Comparison of ENCODE assay signal across 8 cellular contexts in genomic region chr9:128947423-128948310, GRCh38. TPM values are rescaled to one million over a fixed set of nuclear protein-coding genes. Genes with fewer than 3 reads are reported as not detected.
A peak's percentile ranks its signal among the peaks of the same experiment; 100 is the strongest.
DNase-seq lines count a peak whose midpoint lies in the region; ATAC-seq, FAIRE-seq and TF ChIP-seq lines count a peak whose summit lies in the region.

Gene DOLK, minus strand, starts transcription at chr9:128947603. Its CDS starts 300 bp downstream, at chr9:128947303.
Gene NUP188, plus strand, starts transcription at chr9:128947699. Its CDS starts 21 bp downstream, at chr9:128947720.

- peak within 1 kb of the TSS; percentile 95 for H3K9ac ChIP-seq in HUES64 (ENCODE audit: low read depth, low read length)
- peak within 1 kb of the TSS; percentile 87 for H3K9ac ChIP-seq in OCI-LY3 (ENCODE audit: low read length)

- H3K79me2 ChIP-seq in OCI-LY3 (ENCODE audit: low read length) = peaks cover 14% of the 10 kb centered on the region

- H3K27ac ChIP-seq in HUES64 (ENCODE audit: low read depth, low read length) = peak within 1 kb of the TSS; percentile 83
- H3K27ac ChIP-seq in OCI-LY3 (ENCODE audit: low read length) = peak within 1 kb of the TSS; percentile 38

- H3K27me3 ChIP-seq in HUES64 (ENCODE audit: insufficient read depth, low read length) (no peaks in the 10 kb centered on the region), OCI-LY3 (ENCODE audit: low read depth, low read length) (no peaks in the 10 kb centered on the region), mononuclear cell (ENCODE audit: insufficient read depth, low read length) (no peaks in the 10 kb centered on the region)

- H3K4me2 ChIP-seq in OCI-LY3 (ENCODE audit: low read length) = peak within 1 kb of the TSS; percentile 85

- no peak for FAIRE-seq in D721Med (lab: Jason Lieb, UNC)

- peak; percentile 99 for DNase-seq in D721Med (ENCODE audit: insufficient read length, low spot score)
- DNase-seq in activated T-cell treated with anti-CD3 and anti-CD28 coated beads for 1 hour (ENCODE audit: low read depth) = peak; percentile 100
- peak; percentile 97 for DNase-seq in epidermal melanocyte (ENCODE audit: insufficient read length, low spot score)
- peak; percentile 99 for DNase-seq in stimulated activated CD8-positive, alpha-beta memory T cell treated with anti-CD3 and anti-CD28 coated beads, Interleukin-2, amount 100 ng/mL, for 48 hours (ENCODE audit: low read depth in 2 of 2)

- peak; percentile 65 for ATAC-seq in GM21447 (IDR thresholded peaks at IDR 0.05; ENCODE audit: unreplicated experiment)

- H3K9me3 ChIP-seq in HUES64 (ENCODE audit: insufficient read depth, low read depth, low read length) = no peaks in the 10 kb centered on the region
- no peaks in the 10 kb centered on the region for H3K9me3 ChIP-seq in OCI-LY3 (ENCODE audit: insufficient read depth, low read length)
- H3K9me3 ChIP-seq in mononuclear cell (ENCODE audit: low read depth, low read length) = no peaks in the 10 kb centered on the region

- peak within 1 kb of the TSS; percentile 16; the same call in 1 of the 2 replicates for H2AFZ ChIP-seq in OCI-LY3 (ENCODE audit: low read depth, low read length)

- H3K4me3 ChIP-seq in HUES64 (ENCODE audit: low read length) = peak within 1 kb of the TSS; percentile 79
- H3K4me3 ChIP-seq in OCI-LY3 (ENCODE audit: low read length) = peak within 1 kb of the TSS; percentile 92
- peak within 1 kb of the TSS; percentile 89 for H3K4me3 ChIP-seq in mononuclear cell (ENCODE audit: low read length)

- H4K20me1 ChIP-seq in OCI-LY3 (ENCODE audit: insufficient read depth, low read length) = no peaks in the 10 kb centered on the region

- no peaks in the 10 kb centered on the region for H3K4me1 ChIP-seq in HUES64 (ENCODE audit: insufficient read depth, low read length)
- peaks cover 5% of the 10 kb centered on the region for H3K4me1 ChIP-seq in OCI-LY3 (ENCODE audit: low read length)
- H3K4me1 ChIP-seq in mononuclear cell (ENCODE audit: insufficient read depth, low read length) = peaks cover 21% of the 10 kb centered on the region

- no peak for TF ChIP-seq CTCF in D721Med (IDR thresholded peaks at IDR 0.05; ENCODE audit: insufficient read depth, missing control alignments)
- no peak for TF ChIP-seq CTCF in OCI-LY3 (IDR thresholded peaks at IDR 0.05; ENCODE audit: low read depth, low read length)

- under 1% methylated on average over 95 of the region's 95 CpGs for WGBS in HUES64

- H3K36me3 ChIP-seq in HUES64 (ENCODE audit: insufficient read depth, low read length) = peaks cover 42% of the 10 kb centered on the region
- peaks cover 5% of the 10 kb centered on the region for H3K36me3 ChIP-seq in OCI-LY3 (replicated peaks; ENCODE audit: low read depth, low read length)

RNA-seq across cellular contexts. Expression of gene DOLK, which starts in this region (rescaled TPM):
- 16.7 TPM for polyA plus RNA-seq in HUES64 (2013, experiment 1 of 2)
- 14.6 TPM for polyA plus RNA-seq in HUES64 (2013, experiment 2 of 2)
- total RNA-seq in mononuclear cell = 8.1 TPM

RNA-seq across cellular contexts. Expression of gene NUP188, which starts in this region (rescaled TPM):
- polyA plus RNA-seq in HUES64 (2013, experiment 1 of 2) = 59.2 TPM
- 52.2 TPM for polyA plus RNA-seq in HUES64 (2013, experiment 2 of 2)
- total RNA-seq in mononuclear cell = 34.9 TPM

Comparison
In these comparisons a context has a peak if more than half of its experiments do, and no peak if none do; other contexts are left out.
1. Peak in every context shown above with its lines: DNase-seq, ATAC-seq, H3K4me3 ChIP-seq and H3K27ac ChIP-seq.